Comparison of ENCODE assay signal across 8 cellular contexts in the genomic region with DNA sequence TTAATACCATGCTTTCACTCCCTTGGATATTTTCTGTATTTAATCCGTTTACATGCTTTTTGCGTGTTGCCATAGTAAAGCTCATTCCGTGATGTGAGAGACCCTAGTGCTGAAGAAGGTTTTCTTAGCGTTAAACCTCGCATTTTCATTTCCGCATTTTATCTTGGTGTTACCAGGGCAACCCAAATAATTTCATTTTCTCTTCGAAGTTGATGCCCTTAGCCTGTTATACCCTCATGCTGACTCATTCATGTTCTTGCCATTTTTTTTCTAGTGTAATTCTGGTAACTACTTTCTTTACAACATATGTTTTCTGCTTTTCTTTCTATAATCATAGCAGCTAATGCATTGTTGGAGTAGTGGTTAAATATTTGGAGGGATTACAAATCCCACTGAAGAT. TPM values are rescaled to one million over a fixed set of nuclear protein-coding genes. Genes with fewer than 3 reads are reported as not detected.
A peak's percentile ranks its signal among the peaks of the same experiment; 100 is the strongest.
DNase-seq lines count a peak whose midpoint lies in the region; ATAC-seq and TF ChIP-seq lines count a peak whose summit lies in the region.
"Had no signal": no experiment of that assay in that cellular context is flagged by ENCODE, and none has a peak within 500 bp of the region (broad histone marks: within the 10 kb centered on the region; RNA-seq: fewer than 3 reads in every experiment).

No MANE protein-coding gene starts in this region.

- no peak overlapping the region for H2AFZ ChIP-seq in osteoblast (ENCODE audit: low read length)

- peaks cover 6% of the 10 kb centered on the region for H3K79me2 ChIP-seq in osteoblast (ENCODE audit: insufficient read depth, low read length)

- H3K36me3 ChIP-seq in osteoblast (ENCODE audit: insufficient read depth, low read length) = no peaks in the 10 kb centered on the region

- ATAC-seq in GM19043 (IDR thresholded peaks at IDR 0.05; ENCODE audit: low read depth, unreplicated experiment) (peak; percentile 100), HG02884 (IDR thresholded peaks at IDR 0.05; ENCODE audit: unreplicated experiment) (peak; percentile 98)

- DNase-seq in SIG-M5 (lab: John Stamatoyannopoulos, UW) = peak; percentile 92
- no peak for DNase-seq in osteoblast (ENCODE audit: insufficient read length, low spot score, missing footprints)
- no peak for DNase-seq in DMS79 (lab: John Stamatoyannopoulos, UW)
- DNase-seq in H4 (ENCODE audit: low spot score) = no peak
- DNase-seq in inferior parietal cortex (ENCODE audit: extremely low spot score) = no peak
- DNase-seq: NCI-H524 treated with DMSO at 0.1 percent for 48 hours had no signal

- H3K27ac ChIP-seq in osteoblast (ENCODE audit: low read depth, low read length) = no peak overlapping the region

- no peaks in the 10 kb centered on the region for H3K27me3 ChIP-seq in osteoblast (ENCODE audit: insufficient read depth, low read length)

- H3K4me2 ChIP-seq in osteoblast (ENCODE audit: insufficient read depth, low read length) = peak overlapping the region; percentile 20

- no peak for TF ChIP-seq CTCF in osteoblast (IDR thresholded peaks at IDR 0.05; ENCODE audit: extremely low read depth, low read depth, low read length)

- no peaks in the 10 kb centered on the region for H4K20me1 ChIP-seq in osteoblast (ENCODE audit: insufficient read depth, low read length)

- H3K4me3 ChIP-seq in osteoblast (ENCODE audit: insufficient read depth, low read length) = no peak overlapping the region

- no peaks in the 10 kb centered on the region for H3K9me3 ChIP-seq in osteoblast (ENCODE audit: low read depth, low read length)

- H3K4me1 ChIP-seq in osteoblast (ENCODE audit: insufficient read depth, low read length) = peaks cover 8% of the 10 kb centered on the region

RNA-seq across cellular contexts. Expression of a gene that starts 37.2 kb away (rescaled TPM):
- 2.1 and 2.2 TPM in 2 replicates for total RNA-seq in osteoblast
- 4.4 and 7.0 TPM in 2 replicates for total RNA-seq in H4 (2014; rRNA removed; shearing (Covaris generic))
